ENCODE assay signal across 9 cellular contexts in genomic region chr7:75527224-75527722, GRCh38. TPM values are rescaled to one million over a fixed set of nuclear protein-coding genes. Genes with fewer than 3 reads are reported as not detected.
A peak's percentile ranks its signal among the peaks of the same experiment; 100 is the strongest.
DNase-seq lines count a peak whose midpoint lies in the region; ATAC-seq, FAIRE-seq and TF ChIP-seq lines count a peak whose summit lies in the region.
"Not testable (repeated sequence)": the region's sequence is repeated elsewhere in the genome, so short reads cannot be mapped to it uniquely, and the experiment has no call there.
"Had no signal": no experiment of that assay in that cellular context is flagged by ENCODE, and none has a peak within 500 bp of the region (broad histone marks: within the 10 kb centered on the region; RNA-seq: fewer than 3 reads in every experiment).

No MANE protein-coding gene starts in this region.

- POLR2A ChIA-PET in A549 (lab: Yijun Ruan, JAX); activated CD4-positive, alpha-beta T cell treated with anti-CD3 and anti-CD28 coated beads, Interleukin-2, amount 10 ng/mL, durations not matched to agents 7 days and 5 days (lab: Charles Lee): not testable (repeated sequence)

- peak overlapping the region; percentile 93 for H3K4me3 ChIP-seq in A549
- H3K4me3 ChIP-seq in breast epithelium = peak overlapping the region; percentile 87 to 100 (median 91)
- H3K4me3 ChIP-seq in mucosa of rectum (ENCODE audit: low read length in 2 of 2) = peak overlapping the region; percentile 75 to 90
- H3K4me3 ChIP-seq in skin epidermis = peak overlapping the region; percentile 52 to 98 (median 96)

- peak overlapping the region; percentile 95 to 97 for H3K27ac ChIP-seq in A549
- H3K27ac ChIP-seq in breast epithelium = peak overlapping the region; percentile 77 to 93
- peak overlapping the region; percentile 70 to 85 for H3K27ac ChIP-seq in mucosa of rectum (ENCODE audit: low read depth in 2 of 2, low read length in 2 of 2)
- peak overlapping the region; percentile 83 to 99 (median 91) for H3K27ac ChIP-seq in skin epidermis

- not testable (repeated sequence) for H3K36me3 ChIP-seq in breast epithelium
- peaks cover 7 to 11% of the 10 kb centered on the region in 2 donors for H3K36me3 ChIP-seq in mucosa of rectum (ENCODE audit: control insufficient read depth in 2 of 2, insufficient read depth in 2 of 2, low read length in 2 of 2)

- H3K9ac ChIP-seq in mucosa of rectum (ENCODE audit: low read depth in 1 of 2, low read length in 2 of 2) = peak overlapping the region; percentile 72 to 87

- peaks cover 12% of the 10 kb centered on the region; the same call in 2 of the 3 replicates for H3K4me1 ChIP-seq in A549
- not testable (repeated sequence) for H3K4me1 ChIP-seq in breast epithelium; mucosa of rectum (ENCODE audit: control insufficient read depth in 2 of 2, insufficient read depth in 2 of 2, low read length in 2 of 2)

- H3K4me2 ChIP-seq in A549 = peak overlapping the region; percentile 95

- not testable (repeated sequence) for H3K9me3 Mint-ChIP-seq in activated CD4-positive, alpha-beta T cell treated with anti-CD3 and anti-CD28 coated beads, Interleukin-2, amount 10 ng/mL, durations not matched to agents 7 days and 5 days; glutamatergic neuron (ENCODE audit: unreplicated experiment)

- H3K27ac Mint-ChIP-seq in activated CD4-positive, alpha-beta T cell treated with anti-CD3 and anti-CD28 coated beads, Interleukin-2, amount 10 ng/mL, durations not matched to agents 7 days and 5 days = peak overlapping the region; percentile 89
- H3K27ac Mint-ChIP-seq in glutamatergic neuron (ENCODE audit: unreplicated experiment) = peak overlapping the region; percentile 89

- not testable (repeated sequence) for H3K27me3 Mint-ChIP-seq in activated CD4-positive, alpha-beta T cell treated with anti-CD3 and anti-CD28 coated beads, Interleukin-2, amount 10 ng/mL, durations not matched to agents 7 days and 5 days; glutamatergic neuron (ENCODE audit: unreplicated experiment)

- not testable (repeated sequence) for FAIRE-seq in A549 (lab: Jason Lieb, UNC)

- ATAC-seq in A549 (peak in 1 of 2 experiments; percentile 32; a peak in 3 of 6 replicates), GM18907 (IDR thresholded peaks at IDR 0.05; ENCODE audit: unreplicated experiment) (peak; percentile 1)

- peak overlapping the region; percentile 89 for H3K4me3 Mint-ChIP-seq in activated CD4-positive, alpha-beta T cell treated with anti-CD3 and anti-CD28 coated beads, Interleukin-2, amount 10 ng/mL, durations not matched to agents 7 days and 5 days
- H3K4me3 Mint-ChIP-seq in glutamatergic neuron (ENCODE audit: unreplicated experiment) = peak overlapping the region; percentile 97

- TF ChIP-seq RAD21 in A549 (conservative IDR thresholded peaks at IDR 0.05 in 1 of 2, IDR thresholded peaks at IDR 0.05 in 1 of 2) = not testable (repeated sequence)

- CTCF ChIA-PET in A549 (lab: Yijun Ruan, JAX) = interaction anchor here (0.6 kb wide), 1 partner anchor 62 kb away, joined by 5 read pairs; no protein-coding TSS in a partner anchor
- CTCF ChIA-PET in activated CD4-positive, alpha-beta T cell treated with anti-CD3 and anti-CD28 coated beads, Interleukin-2, amount 10 ng/mL, durations not matched to agents 7 days and 5 days (lab: Charles Lee) = not testable (repeated sequence)

- not testable (repeated sequence) for H3K27me3 ChIP-seq in breast epithelium; mucosa of rectum (ENCODE audit: control insufficient read depth in 2 of 2, insufficient read depth in 2 of 2, low read length in 2 of 2)

- DNase-seq in A549 (ENCODE audit: low read depth in 1 of 2, low spot score in 1 of 2); breast epithelium (ENCODE audit: low spot score in 2 of 2); glutamatergic neuron: not testable (repeated sequence)
- DNase-seq in NCI-H69 (lab: John Stamatoyannopoulos, UW) = peak; percentile 19
- peak; percentile 11 for DNase-seq in activated CD4-positive, alpha-beta T cell treated with anti-CD3 and anti-CD28 coated beads, Interleukin-2, amount 10 ng/mL, durations not matched to agents 7 days and 5 days

- not testable (repeated sequence) for TF ChIP-seq CTCF in A549 (IDR thresholded peaks at IDR 0.05); breast epithelium (IDR thresholded peaks at IDR 0.05); glutamatergic neuron (IDR thresholded peaks at IDR 0.05; ENCODE audit: partially characterized antibody, unreplicated experiment)

- WGBS in A549 (ENCODE audit: missing lambda C conversion rate) = 2% methylated on average over 33 of the region's 37 CpGs

- not testable (repeated sequence) for TF ChIP-seq EP300 in A549 (IDR thresholded peaks at IDR 0.05)

- TF ChIP-seq POLR2A in A549 (IDR thresholded peaks at IDR 0.05; ENCODE audit: low read length); breast epithelium (IDR thresholded peaks at IDR 0.05): not testable (repeated sequence)

- not testable (repeated sequence) for H3K9me3 ChIP-seq in A549; breast epithelium; mucosa of rectum (ENCODE audit: control insufficient read depth in 2 of 2, low read length in 2 of 2)

- peaks cover 26% of the 10 kb centered on the region for H3K4me1 Mint-ChIP-seq in activated CD4-positive, alpha-beta T cell treated with anti-CD3 and anti-CD28 coated beads, Interleukin-2, amount 10 ng/mL, durations not matched to agents 7 days and 5 days
- H3K4me1 Mint-ChIP-seq in glutamatergic neuron (ENCODE audit: low read depth, unreplicated experiment) = not testable (repeated sequence)

- H3K36me3 Mint-ChIP-seq in activated CD4-positive, alpha-beta T cell treated with anti-CD3 and anti-CD28 coated beads, Interleukin-2, amount 10 ng/mL, durations not matched to agents 7 days and 5 days (ENCODE audit: low read depth) = peaks cover 34% of the 10 kb centered on the region
- not testable (repeated sequence) for H3K36me3 Mint-ChIP-seq in glutamatergic neuron (ENCODE audit: unreplicated experiment)

- intact Hi-C loops in breast epithelium (cut with DNase I; ENCODE audit: low total_unique reads) = not testable (repeated sequence)

RNA-seq across cellular contexts. Expression of gene SPDYE5, which starts 35.2 kb away (rescaled TPM):
- polyA plus RNA-seq in A549 (2011; rRNA removed) (not detected in 2 replicates), A549 (2017; fragmentation: RNase III; extraction: RNeasy Plus Mini Kit Qiagen cat#74134 plus additional on column Dnase treatment) (not detected in 3 replicates)
- polyA plus RNA-seq in A549 (2012; cell fraction: cytosol; rRNA removed) = not detected in 2 replicates
- polyA plus RNA-seq in A549 (2012; cell fraction: nucleus; rRNA removed) = 0.13 TPM in 1 of 2 replicates, not detected in the other
- polyA minus RNA-seq in A549 (2011; rRNA and poly(A)+ RNA removed) = not detected in 2 replicates
- not detected for total RNA-seq in activated CD4-positive, alpha-beta T cell treated with anti-CD3 and anti-CD28 coated beads, Interleukin-2, amount 10 ng/mL, durations not matched to agents 7 days and 5 days
- total RNA-seq in breast epithelium (not detected), glutamatergic neuron (ENCODE audit: unreplicated experiment) (not detected)
- total RNA-seq: A172 had no signal

RNA-seq across cellular contexts. Expression of gene POM121C, which starts 41.2 kb away (rescaled TPM):
- polyA plus RNA-seq in A549 (2011; rRNA removed) (11.0 and 22.5 TPM in 2 replicates), A549 (2017; fragmentation: RNase III; extraction: RNeasy Plus Mini Kit Qiagen cat#74134 plus additional on column Dnase treatment) (24.4 to 25.8 TPM (median 25.4 TPM) in 3 replicates)
- polyA plus RNA-seq in A549 (2012; cell fraction: cytosol; rRNA removed) = 12.8 and 13.6 TPM in 2 replicates
- 27.1 and 37.3 TPM in 2 replicates for polyA plus RNA-seq in A549 (2012; cell fraction: nucleus; rRNA removed)
- 35.9 and 41.1 TPM in 2 replicates for polyA minus RNA-seq in A549 (2011; rRNA and poly(A)+ RNA removed)
- total RNA-seq in activated CD4-positive, alpha-beta T cell treated with anti-CD3 and anti-CD28 coated beads, Interleukin-2, amount 10 ng/mL, durations not matched to agents 7 days and 5 days = 10 to 100 TPM; 75.4 to 81.7 TPM
- total RNA-seq in breast epithelium (10 to 100 TPM; 11.4 to 19.0 (median 16.1) TPM), glutamatergic neuron (ENCODE audit: unreplicated experiment) (60.1 TPM)
